15 cellular contexts compared by ENCODE assay signal in genomic region chr10:117133273-117134083, GRCh38. TPM values are rescaled to one million over a fixed set of nuclear protein-coding genes. Genes with fewer than 3 reads are reported as not detected.
DNase-seq lines count a peak whose midpoint lies in the region; ATAC-seq and TF ChIP-seq lines count a peak whose summit lies in the region.
"Had no signal": no experiment of that assay in that cellular context is flagged by ENCODE, and none has a peak within 500 bp of the region (broad histone marks: within the 10 kb centered on the region; RNA-seq: fewer than 3 reads in every experiment).

No MANE protein-coding gene starts in this region.

- intact Hi-C loops in left ventricle myocardium inferior (cut with micrococcal nuclease) = no loop called here
- intact Hi-C loops in activated T-helper 2 cell treated with anti-CD3 and anti-CD28 coated beads, Interferon-gamma antibody, Interleukin-2, Interleukin-4, amounts not matched to agents 10 μg/mL and 5 μg/mL and 100 μg/mL, durations not matched to agents 14 hours and 24 hours and 36 hours (cut with micrococcal nuclease) = loop anchor here (1.0 to 10.0 kb wide), 6 partner anchors 32 to 1111 kb away; partner anchors contain the start of genes ENO4 and GFRA1

- H3K27ac ChIP-seq in left ventricle myocardium inferior (replicated peaks) (no peak overlapping the region), right atrium auricular region (no peak overlapping the region), mesenchymal stem cell (ENCODE audit: low read length, poor library complexity, severe bottlenecking) (no peak overlapping the region), thoracic aorta (no peak overlapping the region), brain microvascular endothelial cell (no peak overlapping the region), substantia nigra (ENCODE audit: low read depth, low read length, poor library complexity, severe bottlenecking) (no peak overlapping the region)
- H3K27ac ChIP-seq: adrenal gland, skin epidermis had no signal

- H3K18ac ChIP-seq in mesenchymal stem cell (ENCODE audit: low read depth in 1 of 2, low read length in 2 of 2) = no peak overlapping the region

- no peak overlapping the region for H3K9ac ChIP-seq in mesenchymal stem cell (ENCODE audit: low read length)

- no peaks in the 10 kb centered on the region for H3K79me1 ChIP-seq in mesenchymal stem cell (replicated peaks; ENCODE audit: low read length, poor library complexity, severe bottlenecking)

- peaks cover 26% of the 10 kb centered on the region for H3K4me1 Mint-ChIP-seq in activated naive CD8-positive, alpha-beta T cell treated with anti-CD3 and anti-CD28 coated beads for 36 hours
- peaks cover 2% of the 10 kb centered on the region for H3K4me1 Mint-ChIP-seq in activated T-helper 2 cell treated with anti-CD3 and anti-CD28 coated beads, Interferon-gamma antibody, Interleukin-2, Interleukin-4, amounts not matched to agents 10 μg/mL and 5 μg/mL and 100 μg/mL, durations not matched to agents 14 hours and 24 hours and 36 hours (ENCODE audit: low read depth)

- H3K14ac ChIP-seq in mesenchymal stem cell (ENCODE audit: low read length in 2 of 2) = no peak overlapping the region

- H3K23ac ChIP-seq in mesenchymal stem cell (ENCODE audit: low read length in 2 of 2) = no peak overlapping the region

- H3K4me3 Mint-ChIP-seq in activated naive CD8-positive, alpha-beta T cell treated with anti-CD3 and anti-CD28 coated beads for 36 hours = peak overlapping the region; percentile 48
- no peak overlapping the region for H3K4me3 Mint-ChIP-seq in activated T-helper 2 cell treated with anti-CD3 and anti-CD28 coated beads, Interferon-gamma antibody, Interleukin-2, Interleukin-4, amounts not matched to agents 10 μg/mL and 5 μg/mL and 100 μg/mL, durations not matched to agents 14 hours and 24 hours and 36 hours (ENCODE audit: low read depth)

- H3K4ac ChIP-seq in mesenchymal stem cell (ENCODE audit: low read depth in 1 of 2, low read length in 2 of 2) = no peak overlapping the region

- H4K91ac ChIP-seq in mesenchymal stem cell (ENCODE audit: low read length) = no peak overlapping the region

- no peaks in the 10 kb centered on the region for H3K9me3 Mint-ChIP-seq in activated naive CD8-positive, alpha-beta T cell treated with anti-CD3 and anti-CD28 coated beads for 36 hours
- H3K9me3 Mint-ChIP-seq in activated T-helper 2 cell treated with anti-CD3 and anti-CD28 coated beads, Interferon-gamma antibody, Interleukin-2, Interleukin-4, amounts not matched to agents 10 μg/mL and 5 μg/mL and 100 μg/mL, durations not matched to agents 14 hours and 24 hours and 36 hours = no peaks in the 10 kb centered on the region

- H2BK12ac ChIP-seq in mesenchymal stem cell (ENCODE audit: low read length in 2 of 2) = no peak overlapping the region

- no peak for TF ChIP-seq CTCF in left ventricle myocardium inferior (IDR thresholded peaks at IDR 0.05; ENCODE audit: borderline replicate concordance)
- TF ChIP-seq CTCF in right atrium auricular region (IDR thresholded peaks at IDR 0.05) = no peak
- no peak for TF ChIP-seq CTCF in thoracic aorta (IDR thresholded peaks at IDR 0.05)
- no peak for TF ChIP-seq CTCF in brain microvascular endothelial cell (IDR thresholded peaks at IDR 0.05; ENCODE audit: low read depth, low read length, missing control alignments)

- no peak overlapping the region for H2AK5ac ChIP-seq in mesenchymal stem cell (ENCODE audit: low read length, severe bottlenecking)

- no peak for ATAC-seq in thoracic aorta (ENCODE audit: insufficient number of reproducible peaks, low FRiP score, low read depth)

- in situ Hi-C loops in brain microvascular endothelial cell (cut with HindIII; ENCODE audit: low pct_ligation_motif_present, low sequenced_read_pairs) = no loop called here

- H3K27me3 ChIP-seq in left ventricle myocardium inferior (ENCODE audit: low read depth) = peaks cover 99% of the 10 kb centered on the region
- H3K27me3 ChIP-seq in right atrium auricular region = peaks cover 34 to 61% of the 10 kb centered on the region in 2 donors
- peaks cover 92 to 98% of the 10 kb centered on the region in 2 experiments for H3K27me3 ChIP-seq in mesenchymal stem cell (ENCODE audit: control insufficient read depth in 1 of 2, insufficient read depth in 1 of 2, low read length in 2 of 2)
- peaks cover 20% of the 10 kb centered on the region for H3K27me3 ChIP-seq in thoracic aorta (replicated peaks; ENCODE audit: insufficient read depth)
- H3K27me3 ChIP-seq in brain microvascular endothelial cell (replicated peaks) = peaks cover 88% of the 10 kb centered on the region

- H4K8ac ChIP-seq in mesenchymal stem cell (ENCODE audit: low read length) = no peak overlapping the region

- H2BK15ac ChIP-seq in mesenchymal stem cell (ENCODE audit: low read depth, poor library complexity, severe bottlenecking) = no peak overlapping the region

- H3K4me3 ChIP-seq in left ventricle myocardium inferior (peak overlapping the region; percentile 47), right atrium auricular region (peak overlapping the region in 1 of 2 donors; percentile 30), mesenchymal stem cell (ENCODE audit: insufficient read depth in 1 of 2, low read depth in 1 of 2, low read length in 2 of 2) (peak overlapping the region in 1 of 2 experiments; percentile 28), thoracic aorta (peak overlapping the region; percentile 36), brain microvascular endothelial cell (ENCODE audit: low read depth, low read length) (no peak overlapping the region)

- H3K27me3 Mint-ChIP-seq in activated naive CD8-positive, alpha-beta T cell treated with anti-CD3 and anti-CD28 coated beads for 36 hours = peaks cover 89% of the 10 kb centered on the region
- H3K27me3 Mint-ChIP-seq in activated T-helper 2 cell treated with anti-CD3 and anti-CD28 coated beads, Interferon-gamma antibody, Interleukin-2, Interleukin-4, amounts not matched to agents 10 μg/mL and 5 μg/mL and 100 μg/mL, durations not matched to agents 14 hours and 24 hours and 36 hours (ENCODE audit: low read depth) = peaks cover 73% of the 10 kb centered on the region

- peaks cover 56% of the 10 kb centered on the region for H3K4me1 ChIP-seq in left ventricle myocardium inferior
- peaks cover 0 to 50% of the 10 kb centered on the region in 2 donors for H3K4me1 ChIP-seq in right atrium auricular region
- H3K4me1 ChIP-seq in mesenchymal stem cell (ENCODE audit: control insufficient read depth, insufficient read depth, low read depth, low read length) = peaks cover 41% of the 10 kb centered on the region
- peaks cover 16 to 44% of the 10 kb centered on the region in 2 donors for H3K4me1 ChIP-seq in thoracic aorta (ENCODE audit: control insufficient read depth in 1 of 2, low read depth in 2 of 2)

- no peak overlapping the region for H2BK5ac ChIP-seq in mesenchymal stem cell (ENCODE audit: low read depth, low read length, poor library complexity, severe bottlenecking)

- 3% methylated on average over 29 of the region's 32 CpGs for WGBS in mesenchymal stem cell

- no peak overlapping the region for H2AFZ ChIP-seq in mesenchymal stem cell (ENCODE audit: low read depth, low read length)

- H3K4me2 ChIP-seq in mesenchymal stem cell (ENCODE audit: low read length, poor library complexity, severe bottlenecking) = peak overlapping the region; percentile 74

- H2BK120ac ChIP-seq in mesenchymal stem cell (ENCODE audit: low read depth, low read length) = no peak overlapping the region

- no peak overlapping the region for H3K27ac Mint-ChIP-seq in activated naive CD8-positive, alpha-beta T cell treated with anti-CD3 and anti-CD28 coated beads for 36 hours
- H3K27ac Mint-ChIP-seq in activated T-helper 2 cell treated with anti-CD3 and anti-CD28 coated beads, Interferon-gamma antibody, Interleukin-2, Interleukin-4, amounts not matched to agents 10 μg/mL and 5 μg/mL and 100 μg/mL, durations not matched to agents 14 hours and 24 hours and 36 hours = no peak overlapping the region

- DNase-seq in left ventricle myocardium inferior (no peak), right atrium auricular region (ENCODE audit: low spot score) (no peak), mesenchymal stem cell (no peak), thoracic aorta (ENCODE audit: low spot score) (no peak), brain microvascular endothelial cell (no peak), substantia nigra (lab: John Stamatoyannopoulos, UW) (no peak)
- no peak for DNase-seq in activated naive CD8-positive, alpha-beta T cell treated with anti-CD3 and anti-CD28 coated beads for 36 hours
- no peak for DNase-seq in activated T-helper 2 cell treated with anti-CD3 and anti-CD28 coated beads, Interferon-gamma antibody, Interleukin-2, Interleukin-4, amounts not matched to agents 10 μg/mL and 5 μg/mL and 100 μg/mL, durations not matched to agents 14 hours and 24 hours and 36 hours (ENCODE audit: low spot score)
- DNase-seq: activated CD4-positive, CD25-positive, alpha-beta regulatory T cell treated with anti-CD3 and anti-CD28 coated beads, Interleukin-2, amount 50 U/mL, for 72 hours; adrenal gland; NCI-H1105; NCI-H774; SHP77 treated with DMSO at 0.1 percent for 48 hours had no signal

- H3K36me3 ChIP-seq in left ventricle myocardium inferior (no peaks in the 10 kb centered on the region), right atrium auricular region (no peaks in the 10 kb centered on the region), mesenchymal stem cell (ENCODE audit: control insufficient read depth in 1 of 2, insufficient read depth in 2 of 2, low read depth in 1 of 2, low read length in 2 of 2) (no peaks in the 10 kb centered on the region), thoracic aorta (no peaks in the 10 kb centered on the region), brain microvascular endothelial cell (replicated peaks) (no peaks in the 10 kb centered on the region)
- H3K36me3 ChIP-seq: adrenal gland had no signal

- H3K36me3 Mint-ChIP-seq in activated naive CD8-positive, alpha-beta T cell treated with anti-CD3 and anti-CD28 coated beads for 36 hours = no peaks in the 10 kb centered on the region
- H3K36me3 Mint-ChIP-seq in activated T-helper 2 cell treated with anti-CD3 and anti-CD28 coated beads, Interferon-gamma antibody, Interleukin-2, Interleukin-4, amounts not matched to agents 10 μg/mL and 5 μg/mL and 100 μg/mL, durations not matched to agents 14 hours and 24 hours and 36 hours (ENCODE audit: low read depth) = no peaks in the 10 kb centered on the region

- H3K9me3 ChIP-seq in left ventricle myocardium inferior (replicated peaks) (no peaks in the 10 kb centered on the region), right atrium auricular region (no peaks in the 10 kb centered on the region), mesenchymal stem cell (ENCODE audit: control insufficient read depth, low read length) (no peaks in the 10 kb centered on the region), thoracic aorta (no peaks in the 10 kb centered on the region)
- H3K9me3 ChIP-seq: adrenal gland had no signal

RNA-seq across cellular contexts. Expression of gene VAX1, which starts 4.6 kb away (rescaled TPM):
- total RNA-seq in left ventricle myocardium inferior = not detected
- not detected for total RNA-seq in right atrium auricular region
- not detected for total RNA-seq in activated naive CD8-positive, alpha-beta T cell treated with anti-CD3 and anti-CD28 coated beads for 36 hours
- polyA plus RNA-seq in mesenchymal stem cell (2013, experiment 1 of 2) = not detected
- polyA plus RNA-seq in mesenchymal stem cell (2013, experiment 2 of 2) = not detected
- not detected for total RNA-seq in thoracic aorta
- not detected in 2 replicates for total RNA-seq in activated T-helper 2 cell treated with anti-CD3 and anti-CD28 coated beads, Interferon-gamma antibody, Interleukin-2, Interleukin-4, amounts not matched to agents 10 μg/mL and 5 μg/mL and 100 μg/mL, durations not matched to agents 14 hours and 24 hours and 36 hours
- total RNA-seq: adrenal gland, mesenteric fat pad had no signal
- polyA plus RNA-seq: adrenal gland had no signal
